ENCODE assay signal across 3 cellular contexts in genomic region chr10:61936770-61937169, GRCh38.
TF ChIP-seq lines count a peak whose summit lies in the region.

No MANE protein-coding gene starts in this region.

TF ChIP-seq in SK-N-SH, 30 proteins besides CTCF, POLR2A, EP300 and RAD21:
- no peak for TF ChIP-seq IRF3 (IDR thresholded peaks at IDR 0.05; ENCODE audit: low read depth, low read length)
- no peak for TF ChIP-seq USF1 (IDR thresholded peaks at IDR 0.05; ENCODE audit: borderline replicate concordance, low read depth)
- TF ChIP-seq FOXM1 (IDR thresholded peaks at IDR 0.05; ENCODE audit: low read depth) = no peak
- TF ChIP-seq MEF2A (IDR thresholded peaks at IDR 0.05; ENCODE audit: borderline replicate concordance, low read depth) = no peak
- TF ChIP-seq FOXJ3 (CRISPR knock-in tag; IDR thresholded peaks at IDR 0.05) = no peak
- TF ChIP-seq YY1 (IDR thresholded peaks at IDR 0.05; ENCODE audit: low read depth) = no peak
- no peak for TF ChIP-seq MXI1 (IDR thresholded peaks at IDR 0.05; ENCODE audit: low read depth, low read length)
- no peak for TF ChIP-seq RXRA (IDR thresholded peaks at IDR 0.05; ENCODE audit: borderline replicate concordance, low read depth)
- TF ChIP-seq GATA2 (CRISPR knock-in tag; IDR thresholded peaks at IDR 0.05) = no peak
- no peak for TF ChIP-seq ZBTB33 (IDR thresholded peaks at IDR 0.05; ENCODE audit: borderline replicate concordance, low read depth)
- no peak for TF ChIP-seq PBX3 (IDR thresholded peaks at IDR 0.05)
- no peak for TF ChIP-seq EZH2phosphoT487 (IDR thresholded peaks at IDR 0.05; ENCODE audit: borderline replicate concordance, low read depth)
- TF ChIP-seq JUND (IDR thresholded peaks at IDR 0.05) = no peak
- TF ChIP-seq NRF1 (IDR thresholded peaks at IDR 0.05; ENCODE audit: low read depth, low read length) = no peak
- TF ChIP-seq FOSL2 (IDR thresholded peaks at IDR 0.05; ENCODE audit: borderline replicate concordance, low read depth) = no peak
- TF ChIP-seq ELF1 (IDR thresholded peaks at IDR 0.05) = no peak
- no peak for TF ChIP-seq RCOR1 (IDR thresholded peaks at IDR 0.05; ENCODE audit: low read length)

TF ChIP-seq in SK-N-SH treated with all-trans-retinoic acid at 6 μM for 48 hours, 23 proteins besides CTCF, POLR2A, EP300 and RAD21 (continues in another document):
- TF ChIP-seq TCF4 (CRISPR knock-in tag; IDR thresholded peaks at IDR 0.05; ENCODE audit: borderline replicate concordance) = no peak
- no peak for TF ChIP-seq ISL1 (CRISPR knock-in tag; IDR thresholded peaks at IDR 0.05)
- no peak for TF ChIP-seq POU6F1 (CRISPR knock-in tag; IDR thresholded peaks at IDR 0.05; ENCODE audit: borderline replicate concordance, low read depth)
- TF ChIP-seq CSRNP3 (CRISPR knock-in tag; IDR thresholded peaks at IDR 0.05) = no peak
- TF ChIP-seq ESRRG (CRISPR knock-in tag; IDR thresholded peaks at IDR 0.05) = no peak
- no peak for TF ChIP-seq TSHZ2 (CRISPR knock-in tag; IDR thresholded peaks at IDR 0.05)
- TF ChIP-seq ARNTL (CRISPR knock-in tag; IDR thresholded peaks at IDR 0.05; ENCODE audit: borderline replicate concordance, low read depth) = no peak
- TF ChIP-seq ZC3H10 (CRISPR knock-in tag; IDR thresholded peaks at IDR 0.05) = no peak
- TF ChIP-seq ZFP3 (CRISPR knock-in tag; IDR thresholded peaks at IDR 0.05) = no peak
- TF ChIP-seq CSDC2 (CRISPR knock-in tag; IDR thresholded peaks at IDR 0.05) = no peak
- TF ChIP-seq PATZ1 (CRISPR knock-in tag; IDR thresholded peaks at IDR 0.05; ENCODE audit: borderline replicate concordance) = no peak
- no peak for TF ChIP-seq CREB5 (CRISPR knock-in tag; IDR thresholded peaks at IDR 0.05; ENCODE audit: low read depth)
- TF ChIP-seq SNAI2 (CRISPR knock-in tag; IDR thresholded peaks at IDR 0.05) = no peak
- no peak for TF ChIP-seq GLIS3 (CRISPR knock-in tag; IDR thresholded peaks at IDR 0.05)
- no peak for TF ChIP-seq ZFP30 (CRISPR knock-in tag; IDR thresholded peaks at IDR 0.05)

TF ChIP-seq in HepG2, 621 proteins besides CTCF, POLR2A, EP300 and RAD21:
- no peak for TF ChIP-seq NFIB (CRISPR knock-in tag; IDR thresholded peaks at IDR 0.05; ENCODE audit: borderline replicate concordance)
- TF ChIP-seq CCAR2 (optimal IDR thresholded peaks at IDR 0.05; ENCODE audit: low read depth, low read length) = no peak
- no peak for TF ChIP-seq POLR2AphosphoS2 (IDR thresholded peaks at IDR 0.05; ENCODE audit: low read depth, low read length)
- TF ChIP-seq MNT (IDR thresholded peaks at IDR 0.05) = no peak
- TF ChIP-seq ZFP82 (CRISPR knock-in tag; IDR thresholded peaks at IDR 0.05; ENCODE audit: borderline replicate concordance) = no peak
